Comparison of ENCODE assay signal across 27 cellular contexts in genomic region chr3:114103858-114104257, GRCh38.
"Had no signal": no experiment of that assay in that cellular context is flagged by ENCODE, and none has a peak within 500 bp of the region (broad histone marks: within the 10 kb centered on the region; RNA-seq: fewer than 3 reads in every experiment).

No MANE protein-coding gene starts in this region.

- H3K4me1 ChIP-seq: stomach, suprapubic skin, testis, thyroid gland, tibial artery, tibial nerve, transverse colon, upper lobe of left lung, upper lobe of right lung, uterus, vagina had no signal

- H3K27me3 Mint-ChIP-seq: stimulated activated memory B cell treated with anti-CD40 and anti-IgM and Interleukin-4, amounts not matched to agents 10 μg/mL and 1 μg/mL and 100 μg/mL, for 72 hours; type B pancreatic cell had no signal

- H3K9me3 ChIP-seq: stomach, suprapubic skin, testis, thoracic aorta, thyroid gland, tibial artery, tibial nerve, transverse colon, upper lobe of left lung, upper lobe of right lung, uterus, vagina had no signal

- H3K27ac ChIP-seq: stomach, suprapubic skin, testis, thoracic aorta, thyroid gland, tibial artery, tibial nerve, transverse colon, upper lobe of left lung, upper lobe of right lung, uterus, vagina had no signal

- H3K27me3 ChIP-seq: stomach, suprapubic skin, testis, thyroid gland, tibial artery, tibial nerve, transverse colon, upper lobe of left lung, upper lobe of right lung, uterus, vagina had no signal

- ATAC-seq: stimulated activated effector memory CD8-positive, alpha-beta T cell treated with anti-CD3 and anti-CD28 coated beads, Interleukin-12 subunit alpha, Interleukin-12 subunit beta, amount 100 ng/mL, for 72 hours; stimulated activated memory B cell treated with anti-CD40 and anti-IgM and Interleukin-4, amounts not matched to agents 10 μg/mL and 1 μg/mL and 100 μg/mL, for 72 hours; stimulated activated naive B cell treated with anti-CD40 and anti-IgM and Interleukin-4, amounts not matched to agents 10 μg/mL and 1 μg/mL and 100 μg/mL, for 72 hours; stimulated activated naive CD8-positive, alpha-beta T cell treated with anti-CD3 and anti-CD28 coated beads, Interleukin-15, amount 100 ng/mL, for 72 hours; stimulated activated naive CD8-positive, alpha-beta T cell treated with anti-CD3 and anti-CD28 coated beads, Interleukin-15, Interleukin-2, amounts not matched to agents 100 U/mL and 50 U/mL, for 24 hours; upper lobe of right lung had no signal

- H3K27ac Mint-ChIP-seq: stimulated activated effector memory CD8-positive, alpha-beta T cell treated with anti-CD3 and anti-CD28 coated beads, Interleukin-12 subunit alpha, Interleukin-12 subunit beta, amount 100 ng/mL, for 72 hours; stimulated activated memory B cell treated with anti-CD40 and anti-IgM and Interleukin-4, amounts not matched to agents 10 μg/mL and 1 μg/mL and 100 μg/mL, for 72 hours; stimulated activated naive B cell treated with anti-CD40 and anti-IgM and Interleukin-4, amounts not matched to agents 10 μg/mL and 1 μg/mL and 100 μg/mL, for 72 hours; stimulated activated naive CD8-positive, alpha-beta T cell treated with anti-CD3 and anti-CD28 coated beads, Interleukin-15, amount 100 ng/mL, for 72 hours; stimulated activated naive CD8-positive, alpha-beta T cell treated with anti-CD3 and anti-CD28 coated beads, Interleukin-15, Interleukin-2, amounts not matched to agents 100 ng/mL and 50 ng/mL, for 24 hours; type B pancreatic cell had no signal

- H3K4me1 Mint-ChIP-seq: stimulated activated effector memory CD8-positive, alpha-beta T cell treated with anti-CD3 and anti-CD28 coated beads, Interleukin-12 subunit alpha, Interleukin-12 subunit beta, amount 100 ng/mL, for 72 hours; stimulated activated memory B cell treated with anti-CD40 and anti-IgM and Interleukin-4, amounts not matched to agents 10 μg/mL and 1 μg/mL and 100 μg/mL, for 72 hours; stimulated activated naive B cell treated with anti-CD40 and anti-IgM and Interleukin-4, amounts not matched to agents 10 μg/mL and 1 μg/mL and 100 μg/mL, for 72 hours; stimulated activated naive CD8-positive, alpha-beta T cell treated with anti-CD3 and anti-CD28 coated beads, Interleukin-15, amount 100 ng/mL, for 72 hours had no signal

- H3K4me3 Mint-ChIP-seq: stimulated activated effector memory CD8-positive, alpha-beta T cell treated with anti-CD3 and anti-CD28 coated beads, Interleukin-12 subunit alpha, Interleukin-12 subunit beta, amount 100 ng/mL, for 72 hours; stimulated activated memory B cell treated with anti-CD40 and anti-IgM and Interleukin-4, amounts not matched to agents 10 μg/mL and 1 μg/mL and 100 μg/mL, for 72 hours; stimulated activated naive B cell treated with anti-CD40 and anti-IgM and Interleukin-4, amounts not matched to agents 10 μg/mL and 1 μg/mL and 100 μg/mL, for 72 hours; stimulated activated naive CD8-positive, alpha-beta T cell treated with anti-CD3 and anti-CD28 coated beads, Interleukin-15, amount 100 ng/mL, for 72 hours; stimulated activated naive CD8-positive, alpha-beta T cell treated with anti-CD3 and anti-CD28 coated beads, Interleukin-15, Interleukin-2, amounts not matched to agents 100 ng/mL and 50 ng/mL, for 24 hours; type B pancreatic cell had no signal

- H3K36me3 ChIP-seq: stomach, suprapubic skin, thoracic aorta, thyroid gland, tibial artery, tibial nerve, transverse colon, upper lobe of left lung, upper lobe of right lung, uterus, vagina had no signal

- H3K36me3 Mint-ChIP-seq: stimulated activated effector memory CD8-positive, alpha-beta T cell treated with anti-CD3 and anti-CD28 coated beads, Interleukin-12 subunit alpha, Interleukin-12 subunit beta, amount 100 ng/mL, for 72 hours; stimulated activated memory B cell treated with anti-CD40 and anti-IgM and Interleukin-4, amounts not matched to agents 10 μg/mL and 1 μg/mL and 100 μg/mL, for 72 hours; stimulated activated naive B cell treated with anti-CD40 and anti-IgM and Interleukin-4, amounts not matched to agents 10 μg/mL and 1 μg/mL and 100 μg/mL, for 72 hours; type B pancreatic cell had no signal

- H3K9me3 Mint-ChIP-seq: stimulated activated effector memory CD8-positive, alpha-beta T cell treated with anti-CD3 and anti-CD28 coated beads, Interleukin-12 subunit alpha, Interleukin-12 subunit beta, amount 100 ng/mL, for 72 hours; stimulated activated memory B cell treated with anti-CD40 and anti-IgM and Interleukin-4, amounts not matched to agents 10 μg/mL and 1 μg/mL and 100 μg/mL, for 72 hours; stimulated activated naive B cell treated with anti-CD40 and anti-IgM and Interleukin-4, amounts not matched to agents 10 μg/mL and 1 μg/mL and 100 μg/mL, for 72 hours; stimulated activated naive CD8-positive, alpha-beta T cell treated with anti-CD3 and anti-CD28 coated beads, Interleukin-15, amount 100 ng/mL, for 72 hours; stimulated activated naive CD8-positive, alpha-beta T cell treated with anti-CD3 and anti-CD28 coated beads, Interleukin-15, Interleukin-2, amounts not matched to agents 100 ng/mL and 50 ng/mL, for 24 hours; type B pancreatic cell had no signal

- H3K4me3 ChIP-seq: stomach, suprapubic skin, thoracic aorta, thyroid gland, tibial artery, tibial nerve, transverse colon, upper lobe of left lung, upper lobe of right lung, uterus, vagina had no signal

- DNase-seq: stimulated activated CD4-positive, alpha-beta T cell treated with anti-CD3 and anti-CD28 coated beads, Interleukin-2, amount 100 ng/mL, for 48 hours; stimulated activated CD4-positive, alpha-beta T cell treated with anti-CD3 and anti-CD28 coated beads, Interleukin-4, amount 100 ng/mL, for 1 hour; stimulated activated CD4-positive, alpha-beta T cell treated with anti-CD3 and anti-CD28 coated beads, Interleukin-4, amount 100 ng/mL, for 24 hours; stimulated activated CD4-positive, alpha-beta T cell treated with anti-CD3 and anti-CD28 coated beads, Interleukin-4, amount 100 ng/mL, for 4 hours; stimulated activated CD8-positive, alpha-beta memory T cell treated with anti-CD3 and anti-CD28 coated beads, Interleukin-4, amount 100 ng/mL, for 48 hours; stimulated activated naive B cell treated with anti-CD40 and anti-IgM and Interleukin-4, amounts not matched to agents 10 μg/mL and 1 μg/mL and 100 μg/mL, for 72 hours; stimulated activated naive CD4-positive, alpha-beta T cell; stimulated activated naive CD4-positive, alpha-beta T cell treated with Interleukin-2 at 50 U/mL for 16 hours; stimulated activated naive CD8-positive, alpha-beta T cell treated with anti-CD3 and anti-CD28 coated beads, Interleukin-15, amount 100 ng/mL, for 72 hours; stimulated activated naive CD8-positive, alpha-beta T cell treated with anti-CD3 and anti-CD28 coated beads, Interleukin-15, Interleukin-2, amounts not matched to agents 100 U/mL and 50 U/mL, for 24 hours; stomach; substantia nigra; testis; thyroid gland; tibial artery; transverse colon; upper lobe of right lung; uterus had no signal
